In the genomic region with DNA sequence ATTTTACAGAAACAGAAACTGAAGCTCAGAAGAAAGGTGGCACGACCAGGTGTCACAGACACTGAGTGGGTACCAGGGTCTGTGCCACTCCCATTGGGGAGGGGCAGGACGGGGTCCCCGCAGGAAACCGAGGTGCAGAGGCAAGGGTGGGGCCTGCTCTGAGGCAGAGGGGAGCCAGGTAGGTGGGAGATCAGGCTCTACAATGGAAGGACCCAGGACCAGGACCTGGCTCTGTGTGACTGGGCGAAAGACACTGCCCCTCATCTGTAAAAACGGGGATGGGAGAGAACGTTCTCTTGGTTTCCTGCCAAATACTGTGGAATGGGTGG, we compare ENCODE assay signal across 18 cellular contexts. TPM values are rescaled to one million over a fixed set of nuclear protein-coding genes. Genes with fewer than 3 reads are reported as not detected.
DNase-seq lines count a peak whose midpoint lies in the region; TF ChIP-seq lines count a peak whose summit lies in the region.
"Had no signal": no experiment of that assay in that cellular context is flagged by ENCODE, and none has a peak within 500 bp of the region (broad histone marks: within the 10 kb centered on the region; RNA-seq: fewer than 3 reads in every experiment).

No MANE protein-coding gene starts in this region.

- peak overlapping the region; percentile 69 for H3K4me3 Mint-ChIP-seq in T-helper 2 cell treated with Interferon-gamma antibody and Interleukin-4, amounts not matched to agents 5 μg/mL and 100 μg/mL, for 36 hours
- H3K4me3 Mint-ChIP-seq in brain: peak overlapping the region in 2 of 5 experiments; percentile 16 to 39
- H3K4me3 Mint-ChIP-seq: effector memory CD8-positive, alpha-beta T cell had no signal

- H2AFZ ChIP-seq in osteoblast (ENCODE audit: low read length): no peak overlapping the region

- H3K27ac Mint-ChIP-seq in T-helper 2 cell treated with Interferon-gamma antibody and Interleukin-4, amounts not matched to agents 5 μg/mL and 100 μg/mL, for 36 hours: peak overlapping the region; percentile 78
- H3K27ac Mint-ChIP-seq in brain: peak overlapping the region in 3 of 5 experiments; percentile 58 to 92 (median 89)
- H3K27ac Mint-ChIP-seq: effector memory CD8-positive, alpha-beta T cell had no signal

- no peaks in the 10 kb centered on the region for H3K9me3 Mint-ChIP-seq in T-helper 2 cell treated with Interferon-gamma antibody and Interleukin-4, amounts not matched to agents 5 μg/mL and 100 μg/mL, for 36 hours
- H3K9me3 Mint-ChIP-seq in brain: peaks cover 0 to 4% (median 0%) of the 10 kb centered on the region in 5 experiments
- H3K9me3 Mint-ChIP-seq: effector memory CD8-positive, alpha-beta T cell; neural progenitor cell had no signal

- no peaks in the 10 kb centered on the region for H4K20me1 ChIP-seq in osteoblast (ENCODE audit: insufficient read depth, low read length)

- H3K27ac ChIP-seq in osteoblast (ENCODE audit: low read depth, low read length) (peak overlapping the region; percentile 86), SJCRH30 (no peak overlapping the region)
- H3K27ac ChIP-seq: neural progenitor cell had no signal

- no peak for DNase-seq in T-helper 2 cell treated with Interferon-gamma antibody and Interleukin-4, amounts not matched to agents 5 μg/mL and 100 μg/mL, for 36 hours (ENCODE audit: low spot score)
- DNase-seq in T-helper 2 cell (no peak), GM12864 (ENCODE audit: low read depth) (no peak), osteoblast (ENCODE audit: insufficient read length, low spot score, missing footprints) (no peak), islet precursor cell (no peak), SJCRH30 (no peak), HK-2 (ENCODE audit: unreplicated experiment) (no peak)
- DNase-seq: activated CD8-positive, alpha-beta memory T cell treated with anti-CD3 and anti-CD28 coated beads, Interleukin-2, amount 50 U/mL, for 48 hours; effector memory CD8-positive, alpha-beta T cell; glutamatergic neuron; left colon; NCI-H1417; NCI-H510A treated with DMSO at 0.1 percent for 48 hours had no signal

- H3K9me3 ChIP-seq in osteoblast (ENCODE audit: low read depth, low read length) (no peaks in the 10 kb centered on the region), SJCRH30 (replicated peaks) (no peaks in the 10 kb centered on the region)

- peak overlapping the region; percentile 78 for H3K4me2 ChIP-seq in osteoblast (ENCODE audit: insufficient read depth, low read length)

- TF ChIP-seq CTCF in GM12864 (IDR thresholded peaks at IDR 0.05; ENCODE audit: low read depth, low read length, missing control alignments) (no peak), brain (conservative IDR thresholded peaks at IDR 0.05) (peak in 1 of 2 experiments; percentile 10), osteoblast (IDR thresholded peaks at IDR 0.05; ENCODE audit: extremely low read depth, low read depth, low read length) (no peak)

- H3K4me1 ChIP-seq in osteoblast (ENCODE audit: insufficient read depth, low read length) (peaks cover 55% of the 10 kb centered on the region), SJCRH30 (peaks cover 23% of the 10 kb centered on the region)

- H3K27me3 Mint-ChIP-seq in T-helper 2 cell treated with Interferon-gamma antibody and Interleukin-4, amounts not matched to agents 5 μg/mL and 100 μg/mL, for 36 hours (ENCODE audit: low read depth): no peaks in the 10 kb centered on the region
- peaks cover 4% of the 10 kb centered on the region for H3K27me3 Mint-ChIP-seq in brain

- H3K79me2 ChIP-seq in osteoblast (ENCODE audit: insufficient read depth, low read length): peaks cover 16% of the 10 kb centered on the region

- H3K27me3 ChIP-seq in osteoblast (ENCODE audit: insufficient read depth, low read length) (no peaks in the 10 kb centered on the region), SJCRH30 (peaks cover 8% of the 10 kb centered on the region; the same call in 1 of the 2 replicates)
- H3K27me3 ChIP-seq: neural progenitor cell had no signal

- no peaks in the 10 kb centered on the region for H3K36me3 ChIP-seq in osteoblast (ENCODE audit: insufficient read depth, low read length)
- H3K36me3 ChIP-seq in SJCRH30: no peaks in the 10 kb centered on the region
- H3K36me3 ChIP-seq: neural progenitor cell had no signal

- H3K36me3 Mint-ChIP-seq in T-helper 2 cell treated with Interferon-gamma antibody and Interleukin-4, amounts not matched to agents 5 μg/mL and 100 μg/mL, for 36 hours (ENCODE audit: low read depth): peaks cover 8% of the 10 kb centered on the region
- H3K36me3 Mint-ChIP-seq in brain: no peaks in the 10 kb centered on the region
- H3K36me3 Mint-ChIP-seq: neural progenitor cell had no signal

- H3K4me1 Mint-ChIP-seq in T-helper 2 cell treated with Interferon-gamma antibody and Interleukin-4, amounts not matched to agents 5 μg/mL and 100 μg/mL, for 36 hours (ENCODE audit: low read depth): peaks cover 55% of the 10 kb centered on the region
- peaks cover 58% of the 10 kb centered on the region for H3K4me1 Mint-ChIP-seq in brain

- peak overlapping the region; percentile 24; the same call in 1 of the 2 replicates for H3K4me3 ChIP-seq in GM12864 (ENCODE audit: low read depth, low read length)
- H3K4me3 ChIP-seq in osteoblast (ENCODE audit: insufficient read depth, low read length): no peak overlapping the region
- no peak overlapping the region for H3K4me3 ChIP-seq in SJCRH30
- H3K4me3 ChIP-seq: K562, neural progenitor cell had no signal

RNA-seq across cellular contexts. Expression of a gene that starts 2.8 kb away (rescaled TPM):
- 0.80 TPM for polyA plus RNA-seq in brain (ENCODE audit: insufficient read depth, low read depth, low replicate concordance)
- 2.5 and 2.9 TPM in 2 replicates for total RNA-seq in osteoblast
- not detected in 2 replicates for total RNA-seq in SJCRH30 (2014; rRNA removed; shearing (Covaris generic))

RNA-seq across cellular contexts. Expression of a gene that starts 13.9 kb away (rescaled TPM):
- 12.7 TPM for polyA plus RNA-seq in brain (ENCODE audit: insufficient read depth, low read depth, low replicate concordance)
- not detected in 2 replicates for total RNA-seq in osteoblast
- not detected in 2 replicates for total RNA-seq in SJCRH30 (2014; rRNA removed; shearing (Covaris generic))
- total RNA-seq: K562, left colon, RPMI7951, ureter had no signal

RNA-seq across cellular contexts. Expression of a gene that starts 21.0 kb away (rescaled TPM):
- polyA plus RNA-seq in brain (ENCODE audit: insufficient read depth, low read depth, low replicate concordance): 789 TPM
- total RNA-seq in osteoblast: 105 and 124 TPM in 2 replicates
- 239 and 247 TPM in 2 replicates for total RNA-seq in SJCRH30 (2014; rRNA removed; shearing (Covaris generic))

RNA-seq across cellular contexts. Expression of a gene that starts 38.9 kb away (rescaled TPM):
- polyA plus RNA-seq in brain (ENCODE audit: insufficient read depth, low read depth, low replicate concordance): 27.4 TPM
- 1.8 and 3.5 TPM in 2 replicates for total RNA-seq in osteoblast
- 2.6 and 2.7 TPM in 2 replicates for total RNA-seq in SJCRH30 (2014; rRNA removed; shearing (Covaris generic))
